Comparison of ENCODE assay signal across 8 cellular contexts in genomic region chr1:111441573-111442192, GRCh38. TPM values are rescaled to one million over a fixed set of nuclear protein-coding genes. Genes with fewer than 3 reads are reported as not detected.
DNase-seq lines count a peak whose midpoint lies in the region; ATAC-seq and TF ChIP-seq lines count a peak whose summit lies in the region.

No MANE protein-coding gene starts in this region.

- H3K36me3 Mint-ChIP-seq in IgD-negative memory B cell, result no peaks in the 10 kb centered on the region

- H3K27me3 Mint-ChIP-seq in IgD-negative memory B cell, result no peaks in the 10 kb centered on the region

- H3K36me3 ChIP-seq in ascending aorta, result peaks cover 49 to 77% of the 10 kb centered on the region in 2 donors

- H3K9me3 ChIP-seq in ascending aorta, result no peaks in the 10 kb centered on the region

- ATAC-seq in GM21381 (IDR thresholded peaks at IDR 0.05; ENCODE audit: unreplicated experiment), result no peak

- H3K27ac Mint-ChIP-seq in IgD-negative memory B cell, result peak overlapping the region; percentile 53 to 78 (median 66)

- intact Hi-C loops in ascending aorta (cut with DNase I), result loop anchor here (10.0 kb wide), 1 partner anchor 477 kb away; the partner anchor contains the start of gene LRIF1

- H3K4me1 ChIP-seq in ascending aorta, result no peaks in the 10 kb centered on the region

- H3K27me3 ChIP-seq in ascending aorta, result no peaks in the 10 kb centered on the region

- no peak overlapping the region for H3K27ac ChIP-seq in ascending aorta

- no peaks in the 10 kb centered on the region for H3K9me3 Mint-ChIP-seq in IgD-negative memory B cell

- TF ChIP-seq CTCF in epithelial cell of esophagus (IDR thresholded peaks at IDR 0.05; ENCODE audit: insufficient read depth, low read depth, low read length, missing control alignments) (peak; percentile 50), ascending aorta (IDR thresholded peaks at IDR 0.05) (peak in 1 of 3 experiments; percentile 18)

- H3K4me1 Mint-ChIP-seq in IgD-negative memory B cell, result peaks cover 13 to 18% (median 17%) of the 10 kb centered on the region in 3 donors

- H3K4me3 ChIP-seq in epithelial cell of esophagus (ENCODE audit: low read length), result no peak overlapping the region
- H3K4me3 ChIP-seq in ascending aorta, result no peak overlapping the region

- peak; percentile 33 for DNase-seq in COLO668 (lab: John Stamatoyannopoulos, UW; ENCODE audit: unreplicated experiment)
- peak; percentile 58 to 69 for DNase-seq in activated CD4-positive, alpha-beta T cell treated with anti-CD3 and anti-CD28 coated beads, Interleukin-2, amount 50 U/mL, for 48 hours
- peak; percentile 37 for DNase-seq in epithelial cell of esophagus (ENCODE audit: low read depth)
- DNase-seq in stimulated activated CD4-positive, alpha-beta T cell treated with anti-CD3 and anti-CD28 coated beads, Interleukin-12 subunit alpha, Interleukin-12 subunit beta, amount 100 ng/mL, for 4 hours, result peak; percentile 56
- DNase-seq in ascending aorta (ENCODE audit: low spot score in 2 of 2), result no peak
- DNase-seq in mucosa of gallbladder (ENCODE audit: low spot score), result no peak

- H3K4me3 Mint-ChIP-seq in IgD-negative memory B cell, result peak overlapping the region in 1 of 4 donors; percentile 63

RNA-seq across cellular contexts. Expression of gene WDR77, which starts 7.4 kb away (rescaled TPM):
- polyA plus RNA-seq in IgD-negative memory B cell, result 48.1 TPM
- total RNA-seq in ascending aorta, result 31.2 TPM
- total RNA-seq in mucosa of gallbladder, result 25.6 TPM

RNA-seq across cellular contexts. Expression of gene ATP5PB, which starts 7.6 kb away (rescaled TPM):
- 390 TPM for polyA plus RNA-seq in IgD-negative memory B cell
- 24.7 TPM for total RNA-seq in ascending aorta
- total RNA-seq in mucosa of gallbladder, result 192 TPM

RNA-seq across cellular contexts. Expression of gene OVGP1, which starts 14.1 kb away (rescaled TPM):
- polyA plus RNA-seq in IgD-negative memory B cell, result 1.5 TPM
- total RNA-seq in ascending aorta, result 1.6 TPM
- 1.2 TPM for total RNA-seq in mucosa of gallbladder

RNA-seq across cellular contexts. Expression of gene C1orf162, which starts 32.1 kb away (rescaled TPM):
- polyA plus RNA-seq in IgD-negative memory B cell, result 120 TPM
- total RNA-seq in ascending aorta (18.9 TPM), mucosa of gallbladder (17.2 TPM)

Comparison
In these comparisons a context has a peak if more than half of its experiments do, and no peak if none do; other contexts are left out.
1. DNase-seq: peak in COLO668 (single experiment), activated CD4-positive, alpha-beta T cell treated with anti-CD3 and anti-CD28 coated beads, Interleukin-2, amount 50 U/mL, for 48 hours (2 of 2), epithelial cell of esophagus (single experiment) and stimulated activated CD4-positive, alpha-beta T cell treated with anti-CD3 and anti-CD28 coated beads, Interleukin-12 subunit alpha, Interleukin-12 subunit beta, amount 100 ng/mL, for 4 hours (single experiment); none in ascending aorta (0 of 2) and mucosa of gallbladder (single experiment).